1 cellular context compared by ENCODE assay signal in genomic region chr3:142029052-142029642, GRCh38.
TF ChIP-seq lines count a peak whose summit lies in the region.

No MANE protein-coding gene starts in this region.

TF ChIP-seq in K562, 482 proteins besides CTCF, POLR2A, EP300 and RAD21 (continued from another document and continues in another):
- TF ChIP-seq, protein P1, sequence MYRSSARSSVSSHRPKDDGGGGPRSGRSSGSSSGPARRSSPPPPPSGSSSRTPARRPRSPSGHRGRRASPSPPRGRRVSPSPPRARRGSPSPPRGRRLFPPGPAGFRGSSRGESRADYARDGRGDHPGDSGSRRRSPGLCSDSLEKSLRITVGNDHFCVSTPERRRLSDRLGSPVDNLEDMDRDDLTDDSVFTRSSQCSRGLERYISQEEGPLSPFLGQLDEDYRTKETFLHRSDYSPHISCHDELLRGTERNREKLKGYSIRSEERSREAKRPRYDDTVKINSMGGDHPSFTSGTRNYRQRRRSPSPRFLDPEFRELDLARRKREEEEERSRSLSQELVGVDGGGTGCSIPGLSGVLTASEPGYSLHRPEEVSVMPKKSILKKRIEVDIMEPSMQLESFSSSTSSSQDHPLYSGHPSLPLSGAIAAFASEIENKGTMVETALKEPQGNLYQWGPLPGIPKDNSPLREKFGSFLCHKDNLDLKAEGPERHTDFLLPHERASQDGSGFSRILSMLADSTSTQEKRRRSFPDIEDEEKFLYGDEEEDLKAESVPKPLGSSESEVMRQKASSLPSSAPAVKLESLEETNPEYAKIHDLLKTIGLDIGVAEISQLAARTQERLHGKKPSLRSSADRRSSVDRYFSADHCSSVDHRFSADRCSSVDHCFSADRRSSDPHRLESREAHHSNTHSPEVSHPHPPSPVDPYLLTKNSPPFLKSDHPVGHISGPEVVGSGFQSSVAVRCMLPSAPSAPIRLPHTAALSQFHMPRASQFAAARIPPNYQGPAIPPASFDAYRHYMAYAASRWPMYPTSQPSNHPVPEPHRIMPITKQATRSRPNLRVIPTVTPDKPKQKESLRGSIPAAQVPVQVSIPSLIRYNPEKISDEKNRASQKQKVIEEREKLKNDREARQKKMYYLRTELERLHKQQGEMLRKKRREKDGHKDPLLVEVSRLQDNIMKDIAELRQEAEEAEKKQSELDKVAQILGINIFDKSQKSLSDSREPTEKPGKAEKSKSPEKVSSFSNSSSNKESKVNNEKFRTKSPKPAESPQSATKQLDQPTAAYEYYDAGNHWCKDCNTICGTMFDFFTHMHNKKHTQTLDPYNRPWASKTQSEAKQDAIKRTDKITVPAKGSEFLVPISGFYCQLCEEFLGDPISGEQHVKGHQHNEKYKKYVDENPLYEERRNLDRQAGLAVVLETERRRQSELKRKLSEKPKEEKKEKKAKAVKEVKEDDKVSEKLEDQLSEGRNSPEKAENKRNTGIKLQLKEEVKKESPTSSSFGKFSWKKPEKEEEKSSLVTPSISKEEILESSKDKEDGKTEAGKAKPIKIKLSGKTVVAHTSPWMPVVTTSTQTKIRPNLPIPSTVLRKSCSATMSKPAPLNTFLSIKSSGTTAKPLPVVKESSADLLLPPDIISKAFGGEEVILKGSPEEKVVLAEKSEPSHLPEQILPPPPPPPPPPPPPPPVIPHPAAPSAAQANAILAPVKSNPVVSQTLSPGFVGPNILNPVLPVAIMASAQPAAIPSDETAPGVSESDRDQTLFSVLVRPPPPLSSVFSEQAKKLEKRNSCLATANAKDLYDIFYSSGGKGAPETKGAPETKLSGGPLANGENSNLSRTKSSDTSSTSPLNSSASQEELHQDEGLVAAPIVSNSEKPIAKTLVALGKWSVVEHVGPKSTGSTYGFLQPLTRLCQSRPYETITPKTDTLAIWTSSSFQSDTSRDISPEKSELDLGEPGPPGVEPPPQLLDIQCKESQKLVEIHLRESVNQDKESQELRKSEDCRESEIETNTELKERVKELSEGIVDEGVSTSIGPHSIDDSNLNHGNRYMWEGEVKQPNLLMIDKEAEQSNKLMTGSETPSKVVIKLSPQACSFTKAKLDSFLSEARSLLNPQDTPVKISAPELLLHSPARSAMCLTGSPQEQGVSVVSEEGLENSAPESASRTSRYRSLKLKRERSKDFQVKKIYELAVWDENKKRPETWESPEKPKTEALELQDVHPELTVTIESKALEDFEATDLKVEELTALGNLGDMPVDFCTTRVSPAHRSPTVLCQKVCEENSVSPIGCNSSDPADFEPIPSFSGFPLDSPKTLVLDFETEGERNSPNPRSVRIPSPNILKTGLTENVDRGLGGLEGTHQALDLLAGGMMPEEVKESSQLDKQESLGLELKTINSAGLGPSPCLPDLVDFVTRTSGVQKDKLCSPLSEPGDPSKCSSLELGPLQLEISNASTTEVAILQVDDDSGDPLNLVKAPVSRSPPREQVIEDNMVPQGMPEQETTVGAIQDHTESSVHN (IDR thresholded peaks at IDR 0.05; ENCODE audit: borderline replicate concordance in 1 of 2, low read depth in 1 of 2), result no peak
- TF ChIP-seq IFI16 (CRISPR knock-in tag; IDR thresholded peaks at IDR 0.05), result no peak
- TF ChIP-seq BDP1 (IDR thresholded peaks at IDR 0.05; ENCODE audit: insufficient read depth, insufficient read length), result no peak
- no peak for TF ChIP-seq ZSCAN32 (CRISPR knock-in tag; IDR thresholded peaks at IDR 0.05)
- no peak for TF ChIP-seq CC2D1A (IDR thresholded peaks at IDR 0.05)
- no peak for TF ChIP-seq ZNF589 (CRISPR knock-in tag; IDR thresholded peaks at IDR 0.05; ENCODE audit: low read depth)
- TF ChIP-seq NELFE (IDR thresholded peaks at IDR 0.05; ENCODE audit: insufficient read depth, insufficient read length), result no peak
- no peak for TF ChIP-seq PURB (CRISPR knock-in tag; IDR thresholded peaks at IDR 0.05; ENCODE audit: low read depth)
- no peak for TF ChIP-seq FOSL1 (tag; conservative IDR thresholded peaks at IDR 0.05)
- no peak for TF ChIP-seq KDM4B (IDR thresholded peaks at IDR 0.05; ENCODE audit: borderline replicate concordance in 2 of 2, low read depth in 1 of 2)
- no peak for TF ChIP-seq RB1 (IDR thresholded peaks at IDR 0.05; ENCODE audit: low read depth)
- peak; percentile 57; the same call in 1 of the 2 replicates for TF ChIP-seq ADNP (tag; IDR thresholded peaks at IDR 0.05)
- TF ChIP-seq TAL1 (IDR thresholded peaks at IDR 0.05), result peak; percentile 38; the same call in 1 of the 2 replicates
- TF ChIP-seq DDX20 (tag; IDR thresholded peaks at IDR 0.05; ENCODE audit: low read depth), result no peak
- TF ChIP-seq, protein P2, sequence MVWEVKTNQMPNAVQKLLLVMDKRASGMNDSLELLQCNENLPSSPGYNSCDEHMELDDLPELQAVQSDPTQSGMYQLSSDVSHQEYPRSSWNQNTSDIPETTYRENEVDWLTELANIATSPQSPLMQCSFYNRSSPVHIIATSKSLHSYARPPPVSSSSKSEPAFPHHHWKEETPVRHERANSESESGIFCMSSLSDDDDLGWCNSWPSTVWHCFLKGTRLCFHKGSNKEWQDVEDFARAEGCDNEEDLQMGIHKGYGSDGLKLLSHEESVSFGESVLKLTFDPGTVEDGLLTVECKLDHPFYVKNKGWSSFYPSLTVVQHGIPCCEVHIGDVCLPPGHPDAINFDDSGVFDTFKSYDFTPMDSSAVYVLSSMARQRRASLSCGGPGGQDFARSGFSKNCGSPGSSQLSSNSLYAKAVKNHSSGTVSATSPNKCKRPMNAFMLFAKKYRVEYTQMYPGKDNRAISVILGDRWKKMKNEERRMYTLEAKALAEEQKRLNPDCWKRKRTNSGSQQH (CRISPR knock-in tag; IDR thresholded peaks at IDR 0.05), result no peak
- no peak for TF ChIP-seq NR4A1 (CRISPR knock-in tag; IDR thresholded peaks at IDR 0.05)
- TF ChIP-seq NR4A1 (tag; IDR thresholded peaks at IDR 0.05), result no peak
- TF ChIP-seq ZNF41 (CRISPR knock-in tag; conservative IDR thresholded peaks at IDR 0.05), result no peak
- TF ChIP-seq POLR2G (IDR thresholded peaks at IDR 0.05; ENCODE audit: low read depth, low read length), result no peak
- no peak for TF ChIP-seq SUPT5H (IDR thresholded peaks at IDR 0.05)
- TF ChIP-seq ZKSCAN8 (CRISPR knock-in tag; IDR thresholded peaks at IDR 0.05), result no peak
- TF ChIP-seq RBM39 (optimal IDR thresholded peaks at IDR 0.05; ENCODE audit: low read depth, low read length), result no peak
- no peak for TF ChIP-seq ZNF444 (CRISPR knock-in tag; IDR thresholded peaks at IDR 0.05)
- TF ChIP-seq ERF (CRISPR knock-in tag; IDR thresholded peaks at IDR 0.05), result no peak
- TF ChIP-seq FOXP1 (CRISPR knock-in tag; IDR thresholded peaks at IDR 0.05), result no peak
- TF ChIP-seq CEBPG (CRISPR knock-in tag; IDR thresholded peaks at IDR 0.05), result no peak
- TF ChIP-seq CEBPG (tag; conservative IDR thresholded peaks at IDR 0.05 in 1 of 2, IDR thresholded peaks at IDR 0.05 in 1 of 2), result no peak
- peak; percentile 18 for TF ChIP-seq DACH1 (IDR thresholded peaks at IDR 0.05; ENCODE audit: partially characterized antibody)
- TF ChIP-seq DPF2 (IDR thresholded peaks at IDR 0.05), result peak; percentile 72
- TF ChIP-seq, protein P3, sequence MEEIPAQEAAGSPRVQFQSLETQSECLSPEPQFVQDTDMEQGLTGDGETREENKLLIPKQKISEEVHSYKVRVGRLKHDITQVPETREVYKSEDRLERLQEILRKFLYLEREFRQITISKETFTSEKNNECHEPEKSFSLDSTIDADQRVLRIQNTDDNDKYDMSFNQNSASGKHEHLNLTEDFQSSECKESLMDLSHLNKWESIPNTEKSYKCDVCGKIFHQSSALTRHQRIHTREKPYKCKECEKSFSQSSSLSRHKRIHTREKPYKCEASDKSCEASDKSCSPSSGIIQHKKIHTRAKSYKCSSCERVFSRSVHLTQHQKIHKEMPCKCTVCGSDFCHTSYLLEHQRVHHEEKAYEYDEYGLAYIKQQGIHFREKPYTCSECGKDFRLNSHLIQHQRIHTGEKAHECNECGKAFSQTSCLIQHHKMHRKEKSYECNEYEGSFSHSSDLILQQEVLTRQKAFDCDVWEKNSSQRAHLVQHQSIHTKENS (CRISPR knock-in tag; IDR thresholded peaks at IDR 0.05), result no peak
- no peak for TF ChIP-seq BCOR (IDR thresholded peaks at IDR 0.05)
- TF ChIP-seq REST (CRISPR knock-in tag; IDR thresholded peaks at IDR 0.05; ENCODE audit: low read depth), result no peak
- no peak for TF ChIP-seq KLF6 (CRISPR knock-in tag; IDR thresholded peaks at IDR 0.05; ENCODE audit: borderline replicate concordance)
- TF ChIP-seq FOXK2 (conservative IDR thresholded peaks at IDR 0.05 in 1 of 2, IDR thresholded peaks at IDR 0.05 in 1 of 2; ENCODE audit: low read depth in 2 of 2), result peak; percentile 28 to 50; a peak in 2 of 4 replicates
- TF ChIP-seq STAT5A (IDR thresholded peaks at IDR 0.05; ENCODE audit: borderline replicate concordance, low read length), result peak; percentile 13; the same call in 1 of the 2 replicates
- TF ChIP-seq ATF1 (CRISPR knock-in tag; IDR thresholded peaks at IDR 0.05), result no peak
- no peak for TF ChIP-seq ATF1 (tag; IDR thresholded peaks at IDR 0.05)
- no peak for TF ChIP-seq PBX2 (CRISPR knock-in tag; IDR thresholded peaks at IDR 0.05; ENCODE audit: low read depth)
- peak; percentile 87 for TF ChIP-seq PBX2 (tag; conservative IDR thresholded peaks at IDR 0.05; ENCODE audit: low read depth)
- no peak for TF ChIP-seq SMAD1 (IDR thresholded peaks at IDR 0.05; ENCODE audit: low read depth, low read length, partially characterized antibody)
- peak; percentile 97 for TF ChIP-seq PKNOX1 (IDR thresholded peaks at IDR 0.05)
- TF ChIP-seq ZNF830 (CRISPR knock-in tag; IDR thresholded peaks at IDR 0.05), result no peak
- peak; percentile 23; the same call in 1 of the 2 replicates for TF ChIP-seq NFIC (IDR thresholded peaks at IDR 0.05)
- TF ChIP-seq YBX1 (IDR thresholded peaks at IDR 0.05), result no peak
- no peak for TF ChIP-seq MAFF (IDR thresholded peaks at IDR 0.05; ENCODE audit: low read length)
- TF ChIP-seq HES1 (IDR thresholded peaks at IDR 0.05; ENCODE audit: low read depth), result no peak
- no peak for TF ChIP-seq ZBTB26 (CRISPR knock-in tag; IDR thresholded peaks at IDR 0.05)
- TF ChIP-seq RFX1 (IDR thresholded peaks at IDR 0.05), result no peak
- no peak for TF ChIP-seq DIDO1 (tag; IDR thresholded peaks at IDR 0.05; ENCODE audit: low read depth)
- TF ChIP-seq RBM14 (IDR thresholded peaks at IDR 0.05; ENCODE audit: borderline replicate concordance, insufficient read depth, low read depth, low read length), result no peak
- TF ChIP-seq TBP (optimal IDR thresholded peaks at IDR 0.05; ENCODE audit: low read depth, low read length), result peak; percentile 47
- TF ChIP-seq LEF1 (IDR thresholded peaks at IDR 0.05), result peak; percentile 52
